In the genomic region with DNA sequence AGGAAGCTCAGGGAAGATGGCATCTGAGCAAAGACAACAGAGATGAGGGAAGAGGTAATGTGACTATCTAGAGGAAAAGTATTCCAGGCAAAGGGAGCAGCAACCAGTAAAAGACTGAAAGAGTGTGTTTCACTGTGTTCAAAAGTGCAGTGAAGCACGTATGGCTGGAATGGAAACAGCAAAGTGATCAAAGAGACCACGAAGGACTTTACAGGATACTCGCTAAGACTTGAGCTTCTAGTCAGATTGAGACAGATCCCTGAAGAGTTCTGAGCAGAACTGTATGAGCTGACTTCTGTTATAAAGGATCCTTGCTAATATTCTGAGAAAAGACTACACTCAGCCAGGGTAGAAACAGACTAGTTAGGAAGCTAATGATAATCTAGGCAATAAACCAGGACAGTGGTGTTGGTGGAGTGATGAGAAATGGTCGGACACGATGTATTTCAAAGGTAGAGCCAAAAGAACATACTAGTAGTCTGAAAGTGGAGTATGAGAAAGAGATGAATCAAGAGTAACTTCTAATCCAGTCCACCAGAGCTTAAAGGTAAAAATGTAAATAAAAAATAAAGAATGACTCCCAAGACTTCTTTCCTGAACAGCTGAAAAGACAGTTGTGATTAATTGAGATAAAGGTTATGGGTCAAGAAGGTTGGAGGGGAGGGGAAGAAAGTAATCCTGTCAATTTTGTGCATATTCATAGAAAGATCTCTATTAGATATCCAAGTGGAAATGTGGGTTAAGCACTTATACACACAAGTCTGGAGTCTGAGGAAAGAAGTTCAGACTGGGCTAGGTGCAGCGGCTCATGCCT, we compare ENCODE assay signal across 20 cellular contexts. TPM values are rescaled to one million over a fixed set of nuclear protein-coding genes. Genes with fewer than 3 reads are reported as not detected.
A peak's percentile ranks its signal among the peaks of the same experiment; 100 is the strongest.
DNase-seq lines count a peak whose midpoint lies in the region; ATAC-seq, FAIRE-seq and TF ChIP-seq lines count a peak whose summit lies in the region.
"Had no signal": no experiment of that assay in that cellular context is flagged by ENCODE, and none has a peak within 500 bp of the region (broad histone marks: within the 10 kb centered on the region; RNA-seq: fewer than 3 reads in every experiment).

No MANE protein-coding gene starts in this region.

- H3K27me3 ChIP-seq in astrocyte (ENCODE audit: insufficient read depth, low read length) (no peaks in the 10 kb centered on the region), neural progenitor cell (no peaks in the 10 kb centered on the region)
- H3K27me3 ChIP-seq: breast epithelium, spleen had no signal

- no peak overlapping the region for H3K4me3 Mint-ChIP-seq in activated CD4-positive, alpha-beta T cell treated with anti-CD3 and anti-CD28 coated beads, Interleukin-2, amount 10 ng/mL, durations not matched to agents 24 days and 14 days
- H3K4me3 Mint-ChIP-seq in astrocyte (ENCODE audit: unreplicated experiment) (no peak overlapping the region), neural progenitor cell (no peak overlapping the region)
- H3K4me3 Mint-ChIP-seq: activated naive CD4-positive, alpha-beta T cell treated with anti-CD3 and anti-CD28 coated beads, Interleukin-2, amount 10 ng/mL, durations not matched to agents 7 days and 5 days; GM23338 had no signal

- peak; percentile 61 for DNase-seq in activated CD4-positive, alpha-beta T cell treated with anti-CD3 and anti-CD28 coated beads, Interleukin-2, amount 10 ng/mL, durations not matched to agents 24 days and 14 days
- DNase-seq in activated CD4-positive, alpha-beta T cell treated with anti-CD3 and anti-CD28 coated beads, Interleukin-2, amount 50 U/mL, for 1 hour = no peak
- peak; percentile 8 for DNase-seq in astrocyte (ENCODE audit: low read depth)
- DNase-seq in neural progenitor cell (ENCODE audit: low spot score) = no peak
- no peak for DNase-seq in NCI-H128 (lab: John Stamatoyannopoulos, UW; ENCODE audit: unreplicated experiment)
- DNase-seq in amniotic stem cell (lab: John Stamatoyannopoulos, UW) = no peak
- DNase-seq: activated naive CD4-positive, alpha-beta T cell treated with anti-CD3 and anti-CD28 coated beads, Interleukin-2, amount 10 ng/mL, durations not matched to agents 7 days and 5 days; DMS53; foreskin melanocyte; mesendoderm; MV-4-11; NCI-H2029 treated with DMSO at 0.1 percent for 48 hours; psoas muscle; spleen had no signal

- H4K20me1 ChIP-seq in astrocyte (ENCODE audit: insufficient read depth, low read length) (peaks cover 94% of the 10 kb centered on the region), neural progenitor cell (ENCODE audit: low read depth) (peaks cover 58% of the 10 kb centered on the region)

- H3K9me3 Mint-ChIP-seq in activated CD4-positive, alpha-beta T cell treated with anti-CD3 and anti-CD28 coated beads, Interleukin-2, amount 10 ng/mL, durations not matched to agents 24 days and 14 days = no peaks in the 10 kb centered on the region
- no peaks in the 10 kb centered on the region for H3K9me3 Mint-ChIP-seq in astrocyte (ENCODE audit: unreplicated experiment)
- peaks cover 59% of the 10 kb centered on the region for H3K9me3 Mint-ChIP-seq in neural progenitor cell
- H3K9me3 Mint-ChIP-seq: activated naive CD4-positive, alpha-beta T cell treated with anti-CD3 and anti-CD28 coated beads, Interleukin-2, amount 10 ng/mL, durations not matched to agents 7 days and 5 days had no signal

- H3K36me3 ChIP-seq in HEK293 (ENCODE audit: control insufficient read depth in 2 of 2, insufficient read depth in 1 of 2, low read length in 2 of 2) = no peaks in the 10 kb centered on the region; a peak in 1 of 3 replicates
- no peaks in the 10 kb centered on the region for H3K36me3 ChIP-seq in astrocyte (ENCODE audit: insufficient read depth, low read length)
- H3K36me3 ChIP-seq in neural progenitor cell = no peaks in the 10 kb centered on the region
- H3K36me3 ChIP-seq: breast epithelium, thoracic aorta had no signal

- H3K4me2 ChIP-seq in astrocyte (ENCODE audit: low read length) (no peak overlapping the region), neural progenitor cell (no peak overlapping the region)
- H3K4me2 ChIP-seq: GM23338 had no signal

- H3K27ac ChIP-seq in HEK293 (ENCODE audit: extremely low read depth, low read depth, low read length) (no peak overlapping the region), astrocyte (ENCODE audit: low read depth, low read length) (no peak overlapping the region), neural progenitor cell (peak overlapping the region; percentile 55)
- H3K27ac ChIP-seq: breast epithelium, epithelial cell of prostate, psoas muscle, spleen, thoracic aorta had no signal

- peaks cover 5% of the 10 kb centered on the region for H3F3A ChIP-seq in neural progenitor cell (ENCODE audit: low read depth)

- no peak overlapping the region for H2AFZ ChIP-seq in astrocyte (ENCODE audit: low read depth, low read length)
- no peak overlapping the region for H2AFZ ChIP-seq in neural progenitor cell (replicated peaks)
- H2AFZ ChIP-seq: GM23338 had no signal

- H3K36me3 Mint-ChIP-seq in activated CD4-positive, alpha-beta T cell treated with anti-CD3 and anti-CD28 coated beads, Interleukin-2, amount 10 ng/mL, durations not matched to agents 24 days and 14 days (ENCODE audit: low read depth) = peaks cover 7% of the 10 kb centered on the region
- H3K36me3 Mint-ChIP-seq in astrocyte (ENCODE audit: low read depth, unreplicated experiment) = peaks cover 1% of the 10 kb centered on the region
- H3K36me3 Mint-ChIP-seq in neural progenitor cell = peaks cover 58% of the 10 kb centered on the region

- no peaks in the 10 kb centered on the region for H3K9me3 ChIP-seq in HEK293 (ENCODE audit: control insufficient read depth, insufficient read depth, low read depth, low read length)
- H3K9me3 ChIP-seq in astrocyte (ENCODE audit: insufficient read depth, low read depth, low read length) = no peaks in the 10 kb centered on the region
- no peaks in the 10 kb centered on the region for H3K9me3 ChIP-seq in neural progenitor cell (ENCODE audit: low read depth)
- H3K9me3 ChIP-seq: breast epithelium, psoas muscle, spleen, thoracic aorta had no signal

- H3K27me3 Mint-ChIP-seq in activated CD4-positive, alpha-beta T cell treated with anti-CD3 and anti-CD28 coated beads, Interleukin-2, amount 10 ng/mL, durations not matched to agents 24 days and 14 days = no peaks in the 10 kb centered on the region
- H3K27me3 Mint-ChIP-seq in astrocyte (ENCODE audit: low read depth, unreplicated experiment) (no peaks in the 10 kb centered on the region), neural progenitor cell (ENCODE audit: insufficient read depth, low read depth) (peaks cover 7% of the 10 kb centered on the region)
- H3K27me3 Mint-ChIP-seq: activated naive CD4-positive, alpha-beta T cell treated with anti-CD3 and anti-CD28 coated beads, Interleukin-2, amount 10 ng/mL, durations not matched to agents 7 days and 5 days had no signal

- FAIRE-seq in astrocyte (lab: Jason Lieb, UNC) = no peak

- H3K9ac ChIP-seq in astrocyte (ENCODE audit: low read length) (no peak overlapping the region), neural progenitor cell (no peak overlapping the region)

- CTCF ChIA-PET in HEK293 (lab: Yijun Ruan, JAX) = no interaction called here

- intact Hi-C loops in activated CD4-positive, alpha-beta T cell treated with anti-CD3 and anti-CD28 coated beads, Interleukin-2, amount 10 ng/mL, durations not matched to agents 24 days and 14 days (cut with micrococcal nuclease) = no loop called here

- no peak for ATAC-seq in GM19324 (IDR thresholded peaks at IDR 0.05; ENCODE audit: low FRiP score, unreplicated experiment)
- ATAC-seq: GM23338 had no signal

- POLR2A ChIA-PET in HEK293 (lab: Yijun Ruan, JAX) = interaction anchor here (1.0 kb wide), 1 partner anchor 14 kb away, joined by 4 read pairs; a partner anchor contains a TSS

- H3K27ac Mint-ChIP-seq in activated CD4-positive, alpha-beta T cell treated with anti-CD3 and anti-CD28 coated beads, Interleukin-2, amount 10 ng/mL, durations not matched to agents 24 days and 14 days = peak overlapping the region; percentile 57
- no peak overlapping the region for H3K27ac Mint-ChIP-seq in astrocyte (ENCODE audit: unreplicated experiment)
- H3K27ac Mint-ChIP-seq in neural progenitor cell = no peak overlapping the region
- H3K27ac Mint-ChIP-seq: activated naive CD4-positive, alpha-beta T cell treated with anti-CD3 and anti-CD28 coated beads, Interleukin-2, amount 10 ng/mL, durations not matched to agents 7 days and 5 days; GM23338 had no signal

- H3K4me1 ChIP-seq in HEK293 (ENCODE audit: control insufficient read depth, insufficient read depth, low read length) (peaks cover 5% of the 10 kb centered on the region), astrocyte (ENCODE audit: insufficient read depth, low read length) (no peaks in the 10 kb centered on the region), neural progenitor cell (no peaks in the 10 kb centered on the region)

- peaks cover 24% of the 10 kb centered on the region for H3K4me1 Mint-ChIP-seq in activated CD4-positive, alpha-beta T cell treated with anti-CD3 and anti-CD28 coated beads, Interleukin-2, amount 10 ng/mL, durations not matched to agents 24 days and 14 days
- H3K4me1 Mint-ChIP-seq in astrocyte (ENCODE audit: low read depth, unreplicated experiment) = peaks cover 20% of the 10 kb centered on the region
- H3K4me1 Mint-ChIP-seq in neural progenitor cell = no peaks in the 10 kb centered on the region
- H3K4me1 Mint-ChIP-seq: GM23338 had no signal

- H3K79me2 ChIP-seq in astrocyte (ENCODE audit: insufficient read depth, low read length) (peaks cover 98% of the 10 kb centered on the region), neural progenitor cell (ENCODE audit: low read depth) (peaks cover 93% of the 10 kb centered on the region)

- H3K4me3 ChIP-seq in HEK293 (ENCODE audit: low read depth, low read length) = no peak overlapping the region
- no peak overlapping the region for H3K4me3 ChIP-seq in astrocyte (ENCODE audit: insufficient read depth, low read depth, low read length)
- no peak overlapping the region for H3K4me3 ChIP-seq in neural progenitor cell
- H3K4me3 ChIP-seq: breast epithelium, GM23338, psoas muscle, spleen, thoracic aorta had no signal

- TF ChIP-seq CTCF in HEK293 (tag by site-specific recombination; IDR thresholded peaks at IDR 0.05) (no peak), astrocyte (IDR thresholded peaks at IDR 0.05; ENCODE audit: insufficient read depth, low read depth, low read length) (no peak), neural progenitor cell (IDR thresholded peaks at IDR 0.05) (no peak)

TF ChIP-seq in HEK293, 187 proteins besides CTCF, POLR2A, EP300 and RAD21 (continues in another document):
- TF ChIP-seq ZNF133 (tag by site-specific recombination; IDR thresholded peaks at IDR 0.05) (0 out of 2 replicates have a peak, but pooled peaks have one; percentile 29), ZNF23 (tag by site-specific recombination; IDR thresholded peaks at IDR 0.05; ENCODE audit: borderline replicate concordance) (no peak), ZNF16 (tag by site-specific recombination; IDR thresholded peaks at IDR 0.05; ENCODE audit: low read depth) (no peak), ZNF521 (tag by site-specific recombination; IDR thresholded peaks at IDR 0.05) (no peak), FEZF1 (tag by site-specific recombination; IDR thresholded peaks at IDR 0.05) (peak; percentile 85), ZNF701 (tag by site-specific recombination; IDR thresholded peaks at IDR 0.05) (no peak)

RNA-seq across cellular contexts. Expression of a gene that starts 14.2 kb away (rescaled TPM):
- total RNA-seq in activated CD4-positive, alpha-beta T cell treated with anti-CD3 and anti-CD28 coated beads, Interleukin-2, amount 10 ng/mL, durations not matched to agents 24 days and 14 days = 91.8 and 94.4 TPM in 2 replicates
- total RNA-seq in astrocyte (161 and 179 TPM in 2 replicates), neural progenitor cell (ENCODE audit: low replicate concordance) (15.9 and 20.7 TPM in 2 replicates)

Comparison
In these comparisons a context has a peak if more than half of its experiments do, and no peak if none do; other contexts are left out.
1. DNase-seq: peak in activated CD4-positive, alpha-beta T cell treated with anti-CD3 and anti-CD28 coated beads, Interleukin-2, amount 10 ng/mL, durations not matched to agents 24 days and 14 days (single experiment) and astrocyte (single experiment); none in activated CD4-positive, alpha-beta T cell treated with anti-CD3 and anti-CD28 coated beads, Interleukin-2, amount 50 U/mL, for 1 hour (single experiment), neural progenitor cell (single experiment), NCI-H128 (single experiment) and amniotic stem cell (single experiment).